Comparison of ENCODE assay signal across 9 cellular contexts in the genomic region with DNA sequence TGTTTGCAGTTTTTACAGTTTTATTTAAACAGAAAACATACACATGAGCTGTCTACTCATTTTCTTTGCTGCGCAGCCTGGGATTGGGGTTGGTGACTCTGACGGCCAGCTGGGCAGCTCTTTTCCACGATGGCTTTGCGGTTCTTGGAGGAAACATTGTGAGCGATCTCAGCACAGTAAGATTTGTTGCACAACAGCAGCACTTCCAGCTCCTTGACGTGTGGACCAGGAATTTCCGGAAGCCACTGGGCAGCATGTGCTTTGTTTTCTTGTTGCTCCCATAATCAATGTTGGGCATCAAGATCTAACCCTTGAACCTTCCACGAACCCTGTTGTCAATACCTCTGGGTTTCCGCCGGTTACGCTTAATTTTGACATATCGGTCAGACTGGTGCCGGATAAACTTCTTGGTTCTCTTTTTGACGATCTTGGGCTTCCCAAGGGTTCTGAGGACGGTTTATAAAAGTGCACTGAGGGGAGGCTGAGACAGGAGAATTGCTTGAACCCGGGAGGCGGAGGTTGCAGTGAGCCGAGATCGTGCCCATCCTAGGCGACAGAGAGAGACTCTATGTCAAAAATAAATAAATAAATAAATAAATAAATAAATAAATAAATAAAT. TPM values are rescaled to one million over a fixed set of nuclear protein-coding genes. Genes with fewer than 3 reads are reported as not detected.
DNase-seq lines count a peak whose midpoint lies in the region; ATAC-seq and TF ChIP-seq lines count a peak whose summit lies in the region.
"Had no signal": no experiment of that assay in that cellular context is flagged by ENCODE, and none has a peak within 500 bp of the region (broad histone marks: within the 10 kb centered on the region; RNA-seq: fewer than 3 reads in every experiment).

No MANE protein-coding gene starts in this region.

- 69% methylated on average over 20 of the region's 20 CpGs for WGBS in esophagus muscularis mucosa

- H3K9me2 ChIP-seq in MM.1S (replicated peaks; ENCODE audit: insufficient read depth, low read length), result no peaks in the 10 kb centered on the region

- H3K9me3 ChIP-seq in MM.1S (replicated peaks; ENCODE audit: insufficient read depth, low read length) (no peaks in the 10 kb centered on the region), duodenal mucosa (ENCODE audit: control insufficient read depth in 1 of 2, low read length in 2 of 2) (no peaks in the 10 kb centered on the region), parathyroid adenoma (ENCODE audit: control insufficient read depth, low read length) (no peaks in the 10 kb centered on the region), esophagus muscularis mucosa (no peaks in the 10 kb centered on the region)

- H3K79me2 ChIP-seq in MM.1S (ENCODE audit: low read length) (no peaks in the 10 kb centered on the region), parathyroid adenoma (no peaks in the 10 kb centered on the region)

- no peaks in the 10 kb centered on the region for H3F3A ChIP-seq in MM.1S (ENCODE audit: insufficient read depth, low read length)

- no peaks in the 10 kb centered on the region for H3K4me1 ChIP-seq in MM.1S (ENCODE audit: low read length)
- peaks cover 9 to 16% of the 10 kb centered on the region in 2 donors for H3K4me1 ChIP-seq in duodenal mucosa (ENCODE audit: control insufficient read depth in 1 of 2, insufficient read depth in 2 of 2, low read length in 2 of 2)
- no peaks in the 10 kb centered on the region for H3K4me1 ChIP-seq in parathyroid adenoma
- H3K4me1 ChIP-seq in esophagus muscularis mucosa, result peaks cover 0 to 15% (median 12%) of the 10 kb centered on the region in 4 donors

- intact Hi-C loops in esophagus muscularis mucosa (cut with DNase I), result no loop called here

- no peak for ATAC-seq in HG03108 (IDR thresholded peaks at IDR 0.05; ENCODE audit: unreplicated experiment)

- H3K27me3 ChIP-seq in GM06990 (replicated peaks; ENCODE audit: control insufficient read depth, insufficient read depth, low read length) (no peaks in the 10 kb centered on the region), MM.1S (replicated peaks; ENCODE audit: insufficient read depth, low read length) (peaks cover 14% of the 10 kb centered on the region; the same call in 1 of the 2 replicates), duodenal mucosa (ENCODE audit: control insufficient read depth in 1 of 2, insufficient read depth in 2 of 2, low read length in 2 of 2) (no peaks in the 10 kb centered on the region), parathyroid adenoma (ENCODE audit: control insufficient read depth, insufficient read depth, low read length) (no peaks in the 10 kb centered on the region), esophagus muscularis mucosa (peaks cover 0 to 4% (median 0%) of the 10 kb centered on the region in 4 donors)

- H3K9ac ChIP-seq in MM.1S (ENCODE audit: low read length), result no peak overlapping the region
- no peak overlapping the region for H3K9ac ChIP-seq in duodenal mucosa (ENCODE audit: low read depth in 1 of 2, low read length in 2 of 2)
- no peak overlapping the region for H3K9ac ChIP-seq in parathyroid adenoma

- no peaks in the 10 kb centered on the region for H3K36me3 ChIP-seq in GM06990 (ENCODE audit: control insufficient read depth, insufficient read depth, low read length)
- H3K36me3 ChIP-seq in MM.1S (replicated peaks; ENCODE audit: insufficient read depth, low read length), result no peaks in the 10 kb centered on the region
- H3K36me3 ChIP-seq in duodenal mucosa (ENCODE audit: control insufficient read depth in 1 of 2, insufficient read depth in 2 of 2, low read length in 2 of 2), result no peaks in the 10 kb centered on the region
- no peaks in the 10 kb centered on the region for H3K36me3 ChIP-seq in parathyroid adenoma (ENCODE audit: control insufficient read depth, insufficient read depth, low read length)
- H3K36me3 ChIP-seq in esophagus muscularis mucosa, result no peaks in the 10 kb centered on the region

- H4K20me1 ChIP-seq in MM.1S (ENCODE audit: insufficient read depth, low read length), result no peaks in the 10 kb centered on the region

- no peak for TF ChIP-seq EP300 in esophagus muscularis mucosa (IDR thresholded peaks at IDR 0.05)

- DNase-seq in GM06990 (ENCODE audit: extremely low read depth, insufficient read length) (no peak), MM.1S (no peak), DMS153 treated with DMSO at 0.1 percent for 48 hours (lab: John Stamatoyannopoulos, UW; ENCODE audit: unreplicated experiment) (no peak), amniotic stem cell (lab: John Stamatoyannopoulos, UW) (no peak), esophagus muscularis mucosa (ENCODE audit: extremely low spot score) (no peak)

- H3K4me2 ChIP-seq in MM.1S (ENCODE audit: low read depth, low read length) (no peak overlapping the region), parathyroid adenoma (ENCODE audit: low read length) (no peak overlapping the region)

- TF ChIP-seq CTCF in GM06990 (IDR thresholded peaks at IDR 0.05; ENCODE audit: insufficient read depth, low read length, poor library complexity, severe bottlenecking) (no peak), MM.1S (IDR thresholded peaks at IDR 0.05; ENCODE audit: low read length) (no peak), parathyroid adenoma (IDR thresholded peaks at IDR 0.05) (no peak), esophagus muscularis mucosa (IDR thresholded peaks at IDR 0.05) (no peak)

- no peak overlapping the region for H3K27ac ChIP-seq in MM.1S (ENCODE audit: low read length)
- no peak overlapping the region for H3K27ac ChIP-seq in duodenal mucosa (ENCODE audit: low read depth, low read length)
- H3K27ac ChIP-seq in parathyroid adenoma, result no peak overlapping the region
- H3K27ac ChIP-seq in esophagus muscularis mucosa (replicated peaks in 1 of 4), result no peak overlapping the region
- H3K27ac ChIP-seq: HL-60 had no signal

- no peak for TF ChIP-seq POLR2A in esophagus muscularis mucosa (IDR thresholded peaks at IDR 0.05; ENCODE audit: low read depth)

- peak overlapping the region; percentile 4; the same call in 1 of the 2 replicates for H3K4me3 ChIP-seq in GM06990 (replicated peaks; ENCODE audit: low read depth, low read length)
- no peak overlapping the region for H3K4me3 ChIP-seq in MM.1S (ENCODE audit: low read length)
- H3K4me3 ChIP-seq in duodenal mucosa (ENCODE audit: low read depth in 1 of 2, low read length in 2 of 2), result peak overlapping the region; percentile 54 to 70
- H3K4me3 ChIP-seq in parathyroid adenoma (ENCODE audit: low read depth, low read length), result no peak overlapping the region
- H3K4me3 ChIP-seq in esophagus muscularis mucosa, result peak overlapping the region in 2 of 4 donors; percentile 40 to 49

- H2AFZ ChIP-seq in MM.1S (ENCODE audit: low read length) (peak overlapping the region; percentile 30; the same call in 1 of the 2 replicates), parathyroid adenoma (peak overlapping the region; percentile 47)

RNA-seq across cellular contexts. Expression of gene FKBP11, which starts 21.8 kb away (rescaled TPM):
- 1 to 10 TPM; 4.9 to 8.1 (median 7.8) TPM for total RNA-seq in esophagus muscularis mucosa

RNA-seq across cellular contexts. Expression of gene RND1, which starts 37.8 kb away (rescaled TPM):
- total RNA-seq in esophagus muscularis mucosa, result 1 to 10 TPM in 1 of 4 donors, under 1 TPM in 2, not detected in 1; 0.29 to 6.5 (median 0.32) TPM

RNA-seq across cellular contexts. Expression of gene DDX23, which starts 51.5 kb away (rescaled TPM):
- total RNA-seq in esophagus muscularis mucosa, result 10 to 100 TPM; 51.1 to 88.3 (median 74.1) TPM

RNA-seq across cellular contexts. Expression of gene ARF3, which starts 53.8 kb away (rescaled TPM):
- 10 to 100 TPM; 42.8 to 71.9 (median 65.1) TPM for total RNA-seq in esophagus muscularis mucosa

Comparison
In these comparisons a context has a peak if more than half of its experiments do, and no peak if none do; other contexts are left out.
1. H3K4me3 ChIP-seq: peak in GM06990 (single experiment) and duodenal mucosa (2 of 2); none in MM.1S (single experiment) and parathyroid adenoma (single experiment).